ENCODE assay signal across 1 cellular context in the genomic region with DNA sequence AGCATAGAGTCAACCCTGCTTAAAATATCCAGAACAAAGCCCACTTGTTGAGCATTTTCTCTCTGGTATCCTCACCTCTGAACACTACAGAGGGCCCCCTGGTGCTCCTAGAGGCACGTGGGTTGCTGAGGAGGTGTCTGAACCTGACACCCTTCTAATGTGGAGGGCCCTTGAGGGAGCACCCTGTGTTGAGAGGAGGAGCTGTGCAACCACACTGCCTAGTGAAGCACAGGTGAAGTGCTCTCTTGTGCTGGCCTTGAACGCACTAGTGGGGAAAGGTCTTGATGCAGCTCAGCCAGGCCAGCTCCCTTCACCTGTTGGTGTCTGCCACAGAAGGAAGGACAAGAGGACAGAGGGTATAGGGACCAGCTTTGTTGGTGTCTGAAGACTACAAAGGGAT.
TF ChIP-seq lines count a peak whose summit lies in the region.

No MANE protein-coding gene starts in this region.

TF ChIP-seq in GM23338, 12 proteins besides CTCF, POLR2A, EP300 and RAD21 (continued from another document):
- TF ChIP-seq, protein P1, sequence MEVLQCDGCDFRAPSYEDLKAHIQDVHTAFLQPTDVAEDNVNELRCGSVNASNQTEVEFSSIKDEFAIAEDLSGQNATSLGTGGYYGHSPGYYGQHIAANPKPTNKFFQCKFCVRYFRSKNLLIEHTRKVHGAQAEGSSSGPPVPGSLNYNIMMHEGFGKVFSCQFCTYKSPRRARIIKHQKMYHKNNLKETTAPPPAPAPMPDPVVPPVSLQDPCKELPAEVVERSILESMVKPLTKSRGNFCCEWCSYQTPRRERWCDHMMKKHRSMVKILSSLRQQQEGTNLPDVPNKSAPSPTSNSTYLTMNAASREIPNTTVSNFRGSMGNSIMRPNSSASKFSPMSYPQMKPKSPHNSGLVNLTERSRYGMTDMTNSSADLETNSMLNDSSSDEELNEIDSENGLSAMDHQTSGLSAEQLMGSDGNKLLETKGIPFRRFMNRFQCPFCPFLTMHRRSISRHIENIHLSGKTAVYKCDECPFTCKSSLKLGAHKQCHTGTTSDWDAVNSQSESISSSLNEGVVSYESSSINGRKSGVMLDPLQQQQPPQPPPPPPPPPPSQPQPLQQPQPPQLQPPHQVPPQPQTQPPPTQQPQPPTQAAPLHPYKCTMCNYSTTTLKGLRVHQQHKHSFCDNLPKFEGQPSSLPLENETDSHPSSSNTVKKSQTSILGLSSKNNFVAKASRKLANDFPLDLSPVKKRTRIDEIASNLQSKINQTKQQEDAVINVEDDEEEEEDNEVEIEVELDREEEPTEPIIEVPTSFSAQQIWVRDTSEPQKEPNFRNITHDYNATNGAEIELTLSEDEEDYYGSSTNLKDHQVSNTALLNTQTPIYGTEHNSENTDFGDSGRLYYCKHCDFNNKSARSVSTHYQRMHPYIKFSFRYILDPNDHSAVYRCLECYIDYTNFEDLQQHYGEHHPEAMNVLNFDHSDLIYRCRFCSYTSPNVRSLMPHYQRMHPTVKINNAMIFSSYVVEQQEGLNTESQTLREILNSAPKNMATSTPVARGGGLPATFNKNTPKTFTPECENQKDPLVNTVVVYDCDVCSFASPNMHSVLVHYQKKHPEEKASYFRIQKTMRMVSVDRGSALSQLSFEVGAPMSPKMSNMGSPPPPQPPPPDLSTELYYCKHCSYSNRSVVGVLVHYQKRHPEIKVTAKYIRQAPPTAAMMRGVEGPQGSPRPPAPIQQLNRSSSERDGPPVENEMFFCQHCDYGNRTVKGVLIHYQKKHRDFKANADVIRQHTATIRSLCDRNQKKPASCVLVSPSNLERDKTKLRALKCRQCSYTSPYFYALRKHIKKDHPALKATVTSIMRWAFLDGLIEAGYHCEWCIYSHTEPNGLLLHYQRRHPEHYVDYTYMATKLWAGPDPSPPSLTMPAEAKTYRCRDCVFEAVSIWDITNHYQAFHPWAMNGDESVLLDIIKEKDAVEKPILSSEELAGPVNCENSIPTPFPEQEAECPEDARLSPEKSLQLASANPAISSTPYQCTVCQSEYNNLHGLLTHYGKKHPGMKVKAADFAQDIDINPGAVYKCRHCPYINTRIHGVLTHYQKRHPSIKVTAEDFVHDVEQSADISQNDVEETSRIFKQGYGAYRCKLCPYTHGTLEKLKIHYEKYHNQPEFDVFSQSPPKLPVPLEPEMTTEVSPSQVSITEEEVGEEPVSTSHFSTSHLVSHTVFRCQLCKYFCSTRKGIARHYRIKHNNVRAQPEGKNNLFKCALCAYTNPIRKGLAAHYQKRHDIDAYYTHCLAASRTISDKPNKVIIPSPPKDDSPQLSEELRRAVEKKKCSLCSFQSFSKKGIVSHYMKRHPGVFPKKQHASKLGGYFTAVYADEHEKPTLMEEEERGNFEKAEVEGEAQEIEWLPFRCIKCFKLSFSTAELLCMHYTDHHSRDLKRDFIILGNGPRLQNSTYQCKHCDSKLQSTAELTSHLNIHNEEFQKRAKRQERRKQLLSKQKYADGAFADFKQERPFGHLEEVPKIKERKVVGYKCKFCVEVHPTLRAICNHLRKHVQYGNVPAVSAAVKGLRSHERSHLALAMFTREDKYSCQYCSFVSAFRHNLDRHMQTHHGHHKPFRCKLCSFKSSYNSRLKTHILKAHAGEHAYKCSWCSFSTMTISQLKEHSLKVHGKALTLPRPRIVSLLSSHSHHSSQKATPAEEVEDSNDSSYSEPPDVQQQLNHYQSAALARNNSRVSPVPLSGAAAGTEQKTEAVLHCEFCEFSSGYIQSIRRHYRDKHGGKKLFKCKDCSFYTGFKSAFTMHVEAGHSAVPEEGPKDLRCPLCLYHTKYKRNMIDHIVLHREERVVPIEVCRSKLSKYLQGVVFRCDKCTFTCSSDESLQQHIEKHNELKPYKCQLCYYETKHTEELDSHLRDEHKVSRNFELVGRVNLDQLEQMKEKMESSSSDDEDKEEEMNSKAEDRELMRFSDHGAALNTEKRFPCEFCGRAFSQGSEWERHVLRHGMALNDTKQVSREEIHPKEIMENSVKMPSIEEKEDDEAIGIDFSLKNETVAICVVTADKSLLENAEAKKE (CRISPR knock-in tag; IDR thresholded peaks at IDR 0.05) = no peak
- TF ChIP-seq NANOG (IDR thresholded peaks at IDR 0.05; ENCODE audit: borderline replicate concordance) = no peak
- TF ChIP-seq POLR2AphosphoS5 (IDR thresholded peaks at IDR 0.05; ENCODE audit: low read depth) = no peak
- TF ChIP-seq EZH2phosphoT487 (IDR thresholded peaks at IDR 0.05; ENCODE audit: unreplicated experiment) = no peak
- TF ChIP-seq CREB1 (CRISPR knock-in tag; IDR thresholded peaks at IDR 0.05; ENCODE audit: low read depth) = no peak
- no peak for TF ChIP-seq JUNB (IDR thresholded peaks at IDR 0.05; ENCODE audit: unreplicated experiment)
